Comparison of ENCODE assay signal across 27 cellular contexts in genomic region chr12:88494520-88494919, GRCh38.
"Had no signal": no experiment of that assay in that cellular context is flagged by ENCODE, and none has a peak within 500 bp of the region (broad histone marks: within the 10 kb centered on the region; RNA-seq: fewer than 3 reads in every experiment).

No MANE protein-coding gene starts in this region.

- H2AFZ ChIP-seq: neural progenitor cell, parathyroid adenoma had no signal

- H3K27me3 Mint-ChIP-seq: naive B cell; progenitor cell of endocrine pancreas; stimulated activated naive B cell treated with anti-CD40 and anti-IgM and Interleukin-4, amounts not matched to agents 10 μg/mL and 1 μg/mL and 100 μg/mL, for 72 hours had no signal

- DNase-seq: islet precursor cell; left ventricle myocardium inferior; mesendoderm; naive B cell; natural killer cell; nephron progenitor cell; occipital lobe; right lobe of liver; stimulated activated CD4-positive, alpha-beta T cell treated with anti-CD3 and anti-CD28 coated beads, Interleukin-12 subunit alpha, Interleukin-12 subunit beta, amount 100 ng/mL, for 4 hours; stimulated activated CD4-positive, alpha-beta T cell treated with anti-CD3 and anti-CD28 coated beads, Interleukin-15, amount 100 ng/mL, for 24 hours; stimulated activated CD4-positive, alpha-beta T cell treated with anti-CD3 and anti-CD28 coated beads, Interleukin-2, amount 100 ng/mL, for 24 hours; stimulated activated CD4-positive, alpha-beta T cell treated with anti-CD3 and anti-CD28 coated beads, Interleukin-4, amount 100 ng/mL, for 1 hour; stimulated activated naive B cell treated with anti-CD40 and anti-IgM and Interleukin-4, amounts not matched to agents 10 μg/mL and 1 μg/mL and 100 μg/mL, for 72 hours; stimulated activated naive CD8-positive, alpha-beta T cell treated with anti-CD3 and anti-CD28 coated beads, Interleukin-15, Interleukin-2, amounts not matched to agents 100 U/mL and 50 U/mL, for 24 hours; stomach; testis; thyroid gland; transverse colon; upper lobe of left lung had no signal

- H3K27me3 ChIP-seq: neural progenitor cell, neutrophil, right atrium auricular region, right lobe of liver, stomach, testis, thyroid gland, transverse colon, upper lobe of left lung, vagina had no signal

- H3K79me2 ChIP-seq: parathyroid adenoma had no signal

- H3K4me1 Mint-ChIP-seq: mesothelial cell of epicardium; naive B cell; natural killer cell; nephron progenitor cell; neural progenitor cell; stimulated activated naive B cell treated with anti-CD40 and anti-IgM and Interleukin-4, amounts not matched to agents 10 μg/mL and 1 μg/mL and 100 μg/mL, for 72 hours had no signal

- H3K36me3 ChIP-seq: neural progenitor cell, neutrophil, right atrium auricular region, right lobe of liver, thyroid gland, vagina had no signal

- H3K9ac ChIP-seq: neural progenitor cell, parathyroid adenoma had no signal

- H3K4me3 Mint-ChIP-seq: mesothelial cell of epicardium; naive B cell; natural killer cell; nephron progenitor cell; neural progenitor cell; stimulated activated naive B cell treated with anti-CD40 and anti-IgM and Interleukin-4, amounts not matched to agents 10 μg/mL and 1 μg/mL and 100 μg/mL, for 72 hours had no signal

- H3K9me3 ChIP-seq: left ventricle myocardium inferior, neutrophil, right atrium auricular region, right lobe of liver, stomach, testis, thyroid gland, transverse colon, upper lobe of left lung, vagina had no signal

- ATAC-seq: natural killer cell; right lobe of liver; stimulated activated naive B cell treated with anti-CD40 and anti-IgM and Interleukin-4, amounts not matched to agents 10 μg/mL and 1 μg/mL and 100 μg/mL, for 72 hours; stimulated activated naive CD8-positive, alpha-beta T cell treated with anti-CD3 and anti-CD28 coated beads, Interleukin-15, Interleukin-2, amounts not matched to agents 100 U/mL and 50 U/mL, for 24 hours had no signal

- H3K4me1 ChIP-seq: left ventricle myocardium inferior, neural progenitor cell, parathyroid adenoma, right atrium auricular region, right lobe of liver, testis, thyroid gland, transverse colon, upper lobe of left lung, vagina had no signal

- H3K27ac ChIP-seq: left ventricle myocardium inferior, neural progenitor cell, neutrophil, parathyroid adenoma, right atrium auricular region, right lobe of liver, stomach, testis, thyroid gland, transverse colon, upper lobe of left lung, vagina had no signal

- H3K4me3 ChIP-seq: left ventricle myocardium inferior, lung, neural progenitor cell, right atrium auricular region, right lobe of liver, stomach, testis, thyroid gland, transverse colon, upper lobe of left lung, vagina had no signal

- H3K9me3 Mint-ChIP-seq: nephron progenitor cell, neural progenitor cell had no signal

- H3K27ac Mint-ChIP-seq: mesothelial cell of epicardium; naive B cell; natural killer cell; nephron progenitor cell; neural progenitor cell; progenitor cell of endocrine pancreas; stimulated activated naive B cell treated with anti-CD40 and anti-IgM and Interleukin-4, amounts not matched to agents 10 μg/mL and 1 μg/mL and 100 μg/mL, for 72 hours had no signal

- H3K36me3 Mint-ChIP-seq: naive B cell; natural killer cell; stimulated activated naive B cell treated with anti-CD40 and anti-IgM and Interleukin-4, amounts not matched to agents 10 μg/mL and 1 μg/mL and 100 μg/mL, for 72 hours had no signal

- H3K4me2 ChIP-seq: neural progenitor cell had no signal
